Comparison of ENCODE assay signal across 1 cellular context in genomic region chr11:20790622-20791021, GRCh38.
TF ChIP-seq lines count a peak whose summit lies in the region.

No MANE protein-coding gene starts in this region.

TF ChIP-seq in H1, 55 proteins besides CTCF, POLR2A, EP300 and RAD21:
- TF ChIP-seq EZH2 (IDR thresholded peaks at IDR 0.05; ENCODE audit: low read depth, low read length, severe bottlenecking) (no peak), KDM4A (IDR thresholded peaks at IDR 0.05; ENCODE audit: low read depth, low read length, severe bottlenecking) (no peak), MAFK (IDR thresholded peaks at IDR 0.05; ENCODE audit: low read depth, low read length) (no peak)
